12 cellular contexts compared by ENCODE assay signal in the genomic region with DNA sequence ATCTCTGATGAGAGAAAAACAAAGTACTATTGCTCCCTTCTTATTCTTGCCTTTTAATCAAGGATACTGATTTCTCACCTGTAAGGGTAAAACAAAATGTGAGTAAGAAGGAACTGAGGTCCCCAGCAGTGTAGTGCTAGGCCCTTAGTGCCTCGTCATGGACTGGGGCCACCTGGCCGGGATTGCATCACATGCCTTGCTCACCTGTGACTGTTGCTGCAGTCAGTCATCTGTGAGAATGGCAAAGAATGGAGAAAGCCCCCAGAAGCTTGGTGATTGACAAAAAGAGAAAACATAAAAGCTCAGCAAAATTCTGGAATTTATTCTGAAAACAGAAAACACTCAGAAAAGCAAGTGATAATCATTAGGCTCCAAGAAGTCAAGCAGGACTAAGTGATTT.
"Had no signal": no experiment of that assay in that cellular context is flagged by ENCODE, and none has a peak within 500 bp of the region (broad histone marks: within the 10 kb centered on the region; RNA-seq: fewer than 3 reads in every experiment).

No MANE protein-coding gene starts in this region.

- H3K27me3 Mint-ChIP-seq: stimulated activated naive CD8-positive, alpha-beta T cell treated with anti-CD3 and anti-CD28 coated beads, Interleukin-15, amount 100 ng/mL, for 72 hours had no signal

- H3K27ac Mint-ChIP-seq: nephron progenitor cell; stimulated activated naive CD8-positive, alpha-beta T cell treated with anti-CD3 and anti-CD28 coated beads, Interleukin-15, amount 100 ng/mL, for 72 hours had no signal

- H3K4me1 ChIP-seq: uterus had no signal

- DNase-seq: activated naive CD4-positive, alpha-beta T cell treated with anti-CD3 and anti-CD28 coated beads, Interleukin-2, amount 50 U/mL, for 16 hours; activated T-cell treated with anti-CD3 and anti-CD28 coated beads, Interleukin-2, amount 50 U/mL, for 1 hour; adrenal gland; effector memory CD4-positive, alpha-beta T cell; left ventricle myocardium inferior; mesendoderm; nephron progenitor cell; stimulated activated CD4-positive, alpha-beta T cell treated with anti-CD3 and anti-CD28 coated beads, Interleukin-4, amount 100 ng/mL, for 4 hours; stimulated activated naive CD8-positive, alpha-beta T cell treated with anti-CD3 and anti-CD28 coated beads, Interleukin-15, amount 100 ng/mL, for 72 hours; T-helper 2 cell; testis; uterus had no signal

- H3K27ac ChIP-seq: adrenal gland, left ventricle myocardium inferior, testis, uterus had no signal

- H3K4me3 ChIP-seq: adrenal gland, left ventricle myocardium inferior, testis, uterus had no signal

- H3K9me3 Mint-ChIP-seq: nephron progenitor cell; stimulated activated naive CD8-positive, alpha-beta T cell treated with anti-CD3 and anti-CD28 coated beads, Interleukin-15, amount 100 ng/mL, for 72 hours had no signal

- H3K27me3 ChIP-seq: adrenal gland, testis, uterus had no signal

- H3K36me3 ChIP-seq: adrenal gland, left ventricle myocardium inferior, uterus had no signal

- ATAC-seq: stimulated activated naive CD8-positive, alpha-beta T cell treated with anti-CD3 and anti-CD28 coated beads, Interleukin-15, amount 100 ng/mL, for 72 hours had no signal

- H3K9me3 ChIP-seq: adrenal gland, left ventricle myocardium inferior, testis, uterus had no signal

- H3K4me3 Mint-ChIP-seq: nephron progenitor cell; stimulated activated naive CD8-positive, alpha-beta T cell treated with anti-CD3 and anti-CD28 coated beads, Interleukin-15, amount 100 ng/mL, for 72 hours had no signal
